Comparison of ENCODE assay signal across 8 cellular contexts in genomic region chr13:27362064-27362751, GRCh38.
DNase-seq lines count a peak whose midpoint lies in the region; ATAC-seq and TF ChIP-seq lines count a peak whose summit lies in the region.

No MANE protein-coding gene starts in this region.

- H3K4me2 ChIP-seq in SU-DHL-6 (ENCODE audit: low read depth, low read length, poor library complexity, severe bottlenecking): peak overlapping the region; percentile 18

- intact Hi-C loops in heart right ventricle (cut with DNase I): loop anchor here in 9 of 10 donors (1.0 to 10.0 kb wide), 8 partner anchors 363 to 625 kb away; no protein-coding TSS in a partner anchor
- intact Hi-C loops in posterior cingulate gyrus (cut with DNase I): loop anchor here (1.0 to 5.0 kb wide), 2 partner anchors 464 to 620 kb away; no protein-coding TSS in a partner anchor

- H3F3A ChIP-seq in SU-DHL-6 (ENCODE audit: insufficient read depth): no peaks in the 10 kb centered on the region

- peak; percentile 78 for DNase-seq in EH (ENCODE audit: low read depth)
- peak; percentile 74 for DNase-seq in MG63
- peak; percentile 56 for DNase-seq in activated naive CD8-positive, alpha-beta T cell treated with anti-CD3 and anti-CD28 coated beads, Interleukin-2, amount 50 U/mL, for 16 hours (ENCODE audit: low read depth, low spot score)
- peak; percentile 82 to 88 for DNase-seq in heart right ventricle
- peak; percentile 73 to 97 (median 86) for DNase-seq in posterior cingulate gyrus
- DNase-seq in type B pancreatic cell (ENCODE audit: extremely low spot score, unreplicated experiment): peak; percentile 88

- WGBS in heart right ventricle, 2 donors: 3% methylated on average over 36 of the region's 36 CpGs

- no peaks in the 10 kb centered on the region for H3K9me3 Mint-ChIP-seq in type B pancreatic cell

- H3K4me1 Mint-ChIP-seq in type B pancreatic cell (ENCODE audit: unreplicated experiment): no peaks in the 10 kb centered on the region

- no peak overlapping the region for H3K27ac ChIP-seq in SU-DHL-6 (ENCODE audit: low read depth, low read length)
- no peak overlapping the region for H3K27ac ChIP-seq in heart right ventricle

- H3K9me2 ChIP-seq in SU-DHL-6 (replicated peaks; ENCODE audit: insufficient read depth, low read length): no peaks in the 10 kb centered on the region

- H3K79me2 ChIP-seq in SU-DHL-6 (ENCODE audit: insufficient read depth, low read length): no peaks in the 10 kb centered on the region

- H3K4me3 ChIP-seq in MG63: peak overlapping the region; percentile 34
- no peak overlapping the region for H3K4me3 ChIP-seq in SU-DHL-6 (ENCODE audit: insufficient read depth, low read length, poor library complexity, severe bottlenecking)
- H3K4me3 ChIP-seq in heart right ventricle: peak overlapping the region; percentile 29 to 61 (median 51)

- no peaks in the 10 kb centered on the region for H4K20me1 ChIP-seq in SU-DHL-6 (ENCODE audit: low read depth, low read length)

- no peak overlapping the region for H3K9ac ChIP-seq in SU-DHL-6 (ENCODE audit: low read length)

- H2AFZ ChIP-seq in SU-DHL-6 (ENCODE audit: low read depth, low read length, severe bottlenecking): peak overlapping the region; percentile 27

- TF ChIP-seq CTCF in SU-DHL-6 (IDR thresholded peaks at IDR 0.05; ENCODE audit: insufficient read depth, low read length, poor library complexity, severe bottlenecking) (peak; percentile 81), heart right ventricle (IDR thresholded peaks at IDR 0.05) (peak; percentile 87 to 97 (median 95)), type B pancreatic cell (conservative IDR thresholded peaks at IDR 0.05) (peak; percentile 96)

- H3K27me3 Mint-ChIP-seq in type B pancreatic cell: peaks cover 57% of the 10 kb centered on the region

- no peaks in the 10 kb centered on the region for H3K36me3 Mint-ChIP-seq in type B pancreatic cell

- H3K36me3 ChIP-seq in MG63 (no peaks in the 10 kb centered on the region), SU-DHL-6 (ENCODE audit: low read length) (no peaks in the 10 kb centered on the region), heart right ventricle (no peaks in the 10 kb centered on the region)

- H3K9me3 ChIP-seq in MG63 (no peaks in the 10 kb centered on the region), SU-DHL-6 (ENCODE audit: insufficient read depth, low read length) (no peaks in the 10 kb centered on the region), heart right ventricle (no peaks in the 10 kb centered on the region)

- peaks cover 0 to 10% (median 5%) of the 10 kb centered on the region in 9 donors for H3K4me1 ChIP-seq in heart right ventricle

- H3K4me3 Mint-ChIP-seq in type B pancreatic cell: peak overlapping the region; percentile 79

- H3K27ac Mint-ChIP-seq in type B pancreatic cell: no peak overlapping the region

- H3K27me3 ChIP-seq in MG63 (no peaks in the 10 kb centered on the region), SU-DHL-6 (ENCODE audit: low read length) (no peaks in the 10 kb centered on the region), heart right ventricle (peaks cover 0 to 17% (median 5%) of the 10 kb centered on the region in 7 donors)

- peak; percentile 81 for ATAC-seq in GM21825 (IDR thresholded peaks at IDR 0.05; ENCODE audit: unreplicated experiment)
- ATAC-seq in heart right ventricle: peak; percentile 92 to 97 (median 95)
